In genomic region chr2:120331903-120332302, GRCh38 we compare ENCODE assay signal across 1 cellular context.
TF ChIP-seq lines count a peak whose summit lies in the region.

No MANE protein-coding gene starts in this region.

TF ChIP-seq in IMR-90, 13 proteins besides CTCF, POLR2A, EP300 and RAD21 (continued from another document):
- TF ChIP-seq USF2 (IDR thresholded peaks at IDR 0.05; ENCODE audit: low read depth, low read length) (no peak), FOS (IDR thresholded peaks at IDR 0.05; ENCODE audit: low read depth, low read length) (no peak), NFE2L2 (IDR thresholded peaks at IDR 0.05; ENCODE audit: low read depth, low read length) (no peak), CEBPB (IDR thresholded peaks at IDR 0.05; ENCODE audit: low read depth, low read length) (no peak)
